ENCODE assay signal across 12 cellular contexts in the genomic region with DNA sequence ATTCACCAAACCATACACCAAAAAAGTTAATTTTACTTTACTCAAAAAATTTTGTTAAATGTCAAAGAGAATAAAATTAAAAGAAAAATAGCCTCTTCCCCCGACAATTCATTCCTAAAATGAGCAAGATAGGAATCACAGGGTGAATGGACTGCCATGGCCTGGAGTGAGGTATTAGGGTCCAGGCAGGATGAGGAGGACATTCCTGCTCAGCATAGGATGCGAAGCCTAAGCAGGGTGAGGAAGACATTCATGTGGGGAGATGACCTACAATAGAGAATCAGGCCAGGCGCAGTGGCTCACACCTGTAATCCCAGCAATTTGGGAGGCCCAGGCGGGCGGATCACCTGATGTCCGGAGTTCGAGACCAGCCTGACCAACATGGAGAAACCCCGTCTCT. TPM values are rescaled to one million over a fixed set of nuclear protein-coding genes. Genes with fewer than 3 reads are reported as not detected.
DNase-seq lines count a peak whose midpoint lies in the region; ATAC-seq and TF ChIP-seq lines count a peak whose summit lies in the region.
"Had no signal": no experiment of that assay in that cellular context is flagged by ENCODE, and none has a peak within 500 bp of the region (broad histone marks: within the 10 kb centered on the region; RNA-seq: fewer than 3 reads in every experiment).

No MANE protein-coding gene starts in this region.

- H3K4me3 Mint-ChIP-seq in GM23338: no peak overlapping the region
- no peak overlapping the region for H3K4me3 Mint-ChIP-seq in WTC11
- H3K4me3 Mint-ChIP-seq in osteocyte (ENCODE audit: unreplicated experiment): no peak overlapping the region
- H3K4me3 Mint-ChIP-seq: CD4-positive, alpha-beta memory T cell; H9 had no signal

- DNase-seq in GM23338 (ENCODE audit: low spot score) (no peak), WTC11 (ENCODE audit: low spot score) (no peak), osteocyte (ENCODE audit: extremely low spot score, unreplicated experiment) (no peak), NCI-H187 (lab: John Stamatoyannopoulos, UW) (no peak), ACHN (no peak)
- DNase-seq: BE2C; CD4-positive, alpha-beta memory T cell; DMS79; GM23248; H9 had no signal

- no peaks in the 10 kb centered on the region for H3K9me2 ChIP-seq in GM23338 (ENCODE audit: insufficient read depth)

- no peaks in the 10 kb centered on the region for H4K20me1 ChIP-seq in GM23338 (replicated peaks; ENCODE audit: insufficient read depth)

- peaks cover 16% of the 10 kb centered on the region; the same call in 1 of the 2 replicates for H3K36me3 ChIP-seq in GM23338 (ENCODE audit: insufficient read depth)

- peaks cover 64% of the 10 kb centered on the region for H3K36me3 Mint-ChIP-seq in GM23338 (ENCODE audit: low read depth)
- H3K36me3 Mint-ChIP-seq in WTC11: peaks cover 55% of the 10 kb centered on the region
- peaks cover 66% of the 10 kb centered on the region for H3K36me3 Mint-ChIP-seq in osteocyte (ENCODE audit: unreplicated experiment)

- H3F3A ChIP-seq in GM23338 (replicated peaks; ENCODE audit: low read depth): no peaks in the 10 kb centered on the region

- no peaks in the 10 kb centered on the region for H3K27me3 ChIP-seq in GM23338 (ENCODE audit: insufficient read depth)
- H3K27me3 ChIP-seq: BE2C had no signal

- H2AFZ ChIP-seq in GM23338: no peak overlapping the region
- H2AFZ ChIP-seq: GM23248 had no signal

- no peak overlapping the region for H3K4me2 ChIP-seq in GM23338

- in situ Hi-C loops in ACHN (cut with HindIII; ENCODE audit: low pct_ligation_motif_present, low pct_unique_long_range_greater_than_20kb, low sequenced_read_pairs): no loop called here

- H3K27ac Mint-ChIP-seq in GM23338 (no peak overlapping the region), WTC11 (no peak overlapping the region), osteocyte (ENCODE audit: unreplicated experiment) (peak overlapping the region; percentile 18)

- ATAC-seq in GM23338 (peak; percentile 49), WTC11 (peak; percentile 52)

- POLR2A ChIA-PET in WTC11 (lab: Charles Lee): interaction anchor here (0.6 to 1.0 kb wide), 2 partner anchors 13 to 629 kb away, joined by 3 to 4 read pairs; no protein-coding TSS in a partner anchor

- no peaks in the 10 kb centered on the region for H3K4me1 ChIP-seq in GM23338 (ENCODE audit: insufficient read depth)
- H3K4me1 ChIP-seq: BE2C had no signal

- no peaks in the 10 kb centered on the region; the same call in 2 of the 3 replicates for H3K9me3 Mint-ChIP-seq in GM23338
- H3K9me3 Mint-ChIP-seq in WTC11: peaks cover 9% of the 10 kb centered on the region
- no peaks in the 10 kb centered on the region for H3K9me3 Mint-ChIP-seq in osteocyte (ENCODE audit: unreplicated experiment)
- H3K9me3 Mint-ChIP-seq: CD4-positive, alpha-beta memory T cell; H9 had no signal

- H3K4me1 Mint-ChIP-seq in GM23338 (no peaks in the 10 kb centered on the region), WTC11 (peaks cover 10% of the 10 kb centered on the region), osteocyte (ENCODE audit: unreplicated experiment) (peaks cover 3% of the 10 kb centered on the region)

- H3K27ac ChIP-seq in GM23338 (ENCODE audit: low read depth): no peak overlapping the region
- H3K27ac ChIP-seq: C4-2B, GM23248 had no signal

- no peak overlapping the region for H3K4me3 ChIP-seq in GM23338
- H3K4me3 ChIP-seq: GM12878, GM23248 had no signal

- no peak for TF ChIP-seq CTCF in GM23338 (conservative IDR thresholded peaks at IDR 0.05; ENCODE audit: low read depth in 2 of 2)
- TF ChIP-seq CTCF in WTC11 (IDR thresholded peaks at IDR 0.05): no peak
- TF ChIP-seq CTCF in osteocyte (IDR thresholded peaks at IDR 0.05): no peak

- CTCF ChIA-PET in WTC11 (lab: Charles Lee): no interaction called here

- H3K27me3 Mint-ChIP-seq in GM23338 (ENCODE audit: insufficient read depth, low read depth, poor library complexity): no peaks in the 10 kb centered on the region
- no peaks in the 10 kb centered on the region for H3K27me3 Mint-ChIP-seq in WTC11 (ENCODE audit: low read depth)
- no peaks in the 10 kb centered on the region for H3K27me3 Mint-ChIP-seq in osteocyte (ENCODE audit: unreplicated experiment)
- H3K27me3 Mint-ChIP-seq: CD4-positive, alpha-beta memory T cell had no signal

- H3K79me2 ChIP-seq in GM23338 (replicated peaks; ENCODE audit: insufficient read depth): no peaks in the 10 kb centered on the region

TF ChIP-seq in GM23338, 12 proteins besides CTCF, POLR2A, EP300 and RAD21 (continues in another document):
- TF ChIP-seq ZNF114 (CRISPR knock-in tag; IDR thresholded peaks at IDR 0.05): no peak
- no peak for TF ChIP-seq ZNF331 (CRISPR knock-in tag; IDR thresholded peaks at IDR 0.05; ENCODE audit: low read depth)
- TF ChIP-seq NANOG (IDR thresholded peaks at IDR 0.05; ENCODE audit: borderline replicate concordance): no peak
- TF ChIP-seq JUNB (IDR thresholded peaks at IDR 0.05; ENCODE audit: unreplicated experiment): no peak
- TF ChIP-seq, protein P1, sequence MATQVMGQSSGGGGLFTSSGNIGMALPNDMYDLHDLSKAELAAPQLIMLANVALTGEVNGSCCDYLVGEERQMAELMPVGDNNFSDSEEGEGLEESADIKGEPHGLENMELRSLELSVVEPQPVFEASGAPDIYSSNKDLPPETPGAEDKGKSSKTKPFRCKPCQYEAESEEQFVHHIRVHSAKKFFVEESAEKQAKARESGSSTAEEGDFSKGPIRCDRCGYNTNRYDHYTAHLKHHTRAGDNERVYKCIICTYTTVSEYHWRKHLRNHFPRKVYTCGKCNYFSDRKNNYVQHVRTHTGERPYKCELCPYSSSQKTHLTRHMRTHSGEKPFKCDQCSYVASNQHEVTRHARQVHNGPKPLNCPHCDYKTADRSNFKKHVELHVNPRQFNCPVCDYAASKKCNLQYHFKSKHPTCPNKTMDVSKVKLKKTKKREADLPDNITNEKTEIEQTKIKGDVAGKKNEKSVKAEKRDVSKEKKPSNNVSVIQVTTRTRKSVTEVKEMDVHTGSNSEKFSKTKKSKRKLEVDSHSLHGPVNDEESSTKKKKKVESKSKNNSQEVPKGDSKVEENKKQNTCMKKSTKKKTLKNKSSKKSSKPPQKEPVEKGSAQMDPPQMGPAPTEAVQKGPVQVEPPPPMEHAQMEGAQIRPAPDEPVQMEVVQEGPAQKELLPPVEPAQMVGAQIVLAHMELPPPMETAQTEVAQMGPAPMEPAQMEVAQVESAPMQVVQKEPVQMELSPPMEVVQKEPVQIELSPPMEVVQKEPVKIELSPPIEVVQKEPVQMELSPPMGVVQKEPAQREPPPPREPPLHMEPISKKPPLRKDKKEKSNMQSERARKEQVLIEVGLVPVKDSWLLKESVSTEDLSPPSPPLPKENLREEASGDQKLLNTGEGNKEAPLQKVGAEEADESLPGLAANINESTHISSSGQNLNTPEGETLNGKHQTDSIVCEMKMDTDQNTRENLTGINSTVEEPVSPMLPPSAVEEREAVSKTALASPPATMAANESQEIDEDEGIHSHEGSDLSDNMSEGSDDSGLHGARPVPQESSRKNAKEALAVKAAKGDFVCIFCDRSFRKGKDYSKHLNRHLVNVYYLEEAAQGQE (IDR thresholded peaks at IDR 0.05; ENCODE audit: unreplicated experiment): no peak

TF ChIP-seq in WTC11, 78 proteins besides CTCF, POLR2A, EP300 and RAD21:
- TF ChIP-seq, protein P2, sequence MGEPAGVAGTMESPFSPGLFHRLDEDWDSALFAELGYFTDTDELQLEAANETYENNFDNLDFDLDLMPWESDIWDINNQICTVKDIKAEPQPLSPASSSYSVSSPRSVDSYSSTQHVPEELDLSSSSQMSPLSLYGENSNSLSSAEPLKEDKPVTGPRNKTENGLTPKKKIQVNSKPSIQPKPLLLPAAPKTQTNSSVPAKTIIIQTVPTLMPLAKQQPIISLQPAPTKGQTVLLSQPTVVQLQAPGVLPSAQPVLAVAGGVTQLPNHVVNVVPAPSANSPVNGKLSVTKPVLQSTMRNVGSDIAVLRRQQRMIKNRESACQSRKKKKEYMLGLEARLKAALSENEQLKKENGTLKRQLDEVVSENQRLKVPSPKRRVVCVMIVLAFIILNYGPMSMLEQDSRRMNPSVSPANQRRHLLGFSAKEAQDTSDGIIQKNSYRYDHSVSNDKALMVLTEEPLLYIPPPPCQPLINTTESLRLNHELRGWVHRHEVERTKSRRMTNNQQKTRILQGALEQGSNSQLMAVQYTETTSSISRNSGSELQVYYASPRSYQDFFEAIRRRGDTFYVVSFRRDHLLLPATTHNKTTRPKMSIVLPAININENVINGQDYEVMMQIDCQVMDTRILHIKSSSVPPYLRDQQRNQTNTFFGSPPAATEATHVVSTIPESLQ (CRISPR knock-in tag; IDR thresholded peaks at IDR 0.05): no peak

RNA-seq across cellular contexts. Expression of a gene that starts 8.4 kb away (rescaled TPM):
- total RNA-seq in GM23338 (2014; rRNA removed; shearing (Covaris generic)): 14.6 and 23.2 TPM in 2 replicates
- 112 and 123 TPM in 2 replicates for polyA plus RNA-seq in GM23338 (2016; fragmentation: Nextera tagmentation; extraction: Ambion mirVana)
- 68.5 to 73.4 TPM (median 69.4 TPM) in 3 replicates for total RNA-seq in WTC11 (2021)
- 25.1 and 30.0 TPM in 2 replicates for total RNA-seq in osteocyte

RNA-seq across cellular contexts. Expression of a gene that starts 8.9 kb away (rescaled TPM):
- total RNA-seq in GM23338 (2014; rRNA removed; shearing (Covaris generic)): 54.8 and 77.9 TPM in 2 replicates
- polyA plus RNA-seq in GM23338 (2016; fragmentation: Nextera tagmentation; extraction: Ambion mirVana): 120 and 163 TPM in 2 replicates
- total RNA-seq in WTC11 (2021) (69.1 to 78.5 TPM (median 73.3 TPM) in 3 replicates), osteocyte (4.5 and 5.5 TPM in 2 replicates)

RNA-seq across cellular contexts. Expression of a gene that starts 14.1 kb away (rescaled TPM):
- total RNA-seq in GM23338 (2014; rRNA removed; shearing (Covaris generic)): 487 and 496 TPM in 2 replicates
- 431 and 489 TPM in 2 replicates for polyA plus RNA-seq in GM23338 (2016; fragmentation: Nextera tagmentation; extraction: Ambion mirVana)
- total RNA-seq in WTC11 (2021) (395 to 438 TPM (median 433 TPM) in 3 replicates), osteocyte (163 and 165 TPM in 2 replicates)

RNA-seq across cellular contexts. Expression of a gene that starts 53.9 kb away (rescaled TPM):
- total RNA-seq in GM23338 (2014; rRNA removed; shearing (Covaris generic)): 110 and 120 TPM in 2 replicates
- polyA plus RNA-seq in GM23338 (2016; fragmentation: Nextera tagmentation; extraction: Ambion mirVana): 75.7 and 81.4 TPM in 2 replicates
- total RNA-seq in WTC11 (2021): 51.8 to 55.7 TPM (median 53.1 TPM) in 3 replicates
- 45.9 and 47.0 TPM in 2 replicates for total RNA-seq in osteocyte
